ENCODE assay signal across 3 cellular contexts in the genomic region with DNA sequence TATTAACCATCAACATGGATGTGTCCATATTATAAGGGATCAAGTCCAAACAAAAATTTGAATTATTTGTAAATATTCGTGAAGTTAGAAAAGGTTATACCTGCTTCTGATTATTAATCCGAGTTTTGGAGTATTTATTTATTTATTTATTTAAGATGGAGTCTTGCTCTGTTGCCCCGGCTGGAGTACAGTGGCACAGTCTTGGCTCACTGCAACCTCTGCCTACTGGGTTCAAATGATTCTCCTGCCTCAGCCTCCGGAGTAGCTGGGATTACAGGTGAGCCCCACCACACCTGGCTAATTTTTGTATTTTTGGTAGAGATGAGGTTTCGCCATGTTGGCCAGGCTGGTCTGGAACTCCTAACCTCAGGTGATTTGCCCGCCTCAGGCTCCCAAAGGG. TPM values are rescaled to one million over a fixed set of nuclear protein-coding genes. Genes with fewer than 3 reads are reported as not detected.
"Had no signal": no experiment of that assay in that cellular context is flagged by ENCODE, and none has a peak within 500 bp of the region (broad histone marks: within the 10 kb centered on the region; RNA-seq: fewer than 3 reads in every experiment).

No MANE protein-coding gene starts in this region.

RNA-seq across cellular contexts. Expression of gene CA14, which starts 41.7 kb away (rescaled TPM):
- total RNA-seq: HT-29, HT1080, IMR-90 had no signal
- polyA plus RNA-seq: IMR-90 had no signal
